12 cellular contexts compared by ENCODE assay signal in the genomic region with DNA sequence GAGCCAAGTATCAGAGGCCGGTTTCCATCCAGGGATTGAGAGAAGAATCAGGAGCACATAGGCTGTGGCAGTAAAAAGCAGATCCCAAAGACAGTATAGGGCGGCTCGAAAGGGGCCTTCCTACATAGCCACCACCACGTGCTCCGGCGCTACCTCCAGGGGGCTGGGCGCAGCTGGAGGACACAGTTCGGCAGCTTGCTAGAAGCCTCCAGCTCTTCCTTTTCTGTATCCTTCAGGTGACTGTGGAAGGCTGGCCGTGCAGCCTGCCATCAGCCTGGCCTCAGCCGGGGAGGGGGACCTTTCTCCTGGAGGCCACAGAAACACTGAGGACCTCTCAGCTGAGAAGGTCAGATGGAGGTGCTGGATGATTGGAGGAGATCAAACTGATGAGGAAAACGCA.
"Had no signal": no experiment of that assay in that cellular context is flagged by ENCODE, and none has a peak within 500 bp of the region (broad histone marks: within the 10 kb centered on the region; RNA-seq: fewer than 3 reads in every experiment).

No MANE protein-coding gene starts in this region.

- FAIRE-seq: endometrium, islet of Langerhans, small intestine had no signal

- H3K27ac ChIP-seq: vagina had no signal

- H3K36me3 ChIP-seq: esophagus muscularis mucosa, tibial nerve, vagina had no signal

- H3K4me3 Mint-ChIP-seq: activated naive CD8-positive, alpha-beta T cell; activated T-cell treated with anti-CD3 and anti-CD28 coated beads, Interleukin-2, amount 50 U/mL, for 4 hours had no signal

- H3K36me3 Mint-ChIP-seq: activated naive CD8-positive, alpha-beta T cell had no signal

- H3K27me3 ChIP-seq: esophagus muscularis mucosa, vagina had no signal

- H3K9me3 ChIP-seq: esophagus muscularis mucosa, tibial nerve, vagina had no signal

- H3K4me3 ChIP-seq: esophagus muscularis mucosa, tibial nerve, vagina had no signal

- H3K27ac Mint-ChIP-seq: activated naive CD8-positive, alpha-beta T cell; nephron progenitor cell had no signal

- DNase-seq: activated CD4-positive, alpha-beta T cell treated with anti-CD3 and anti-CD28 coated beads, Interleukin-2, amount 50 U/mL, for 4 hours; activated effector memory CD4-positive, alpha-beta T cell treated with anti-CD3 and anti-CD28 coated beads, Interleukin-2, amount 50 U/mL, for 16 hours; activated T-cell treated with anti-CD3 and anti-CD28 coated beads, Interleukin-2, amount 50 U/mL, for 4 hours; nephron progenitor cell; small intestine had no signal

- H3K9me3 Mint-ChIP-seq: activated T-cell treated with anti-CD3 and anti-CD28 coated beads, Interleukin-2, amount 50 U/mL, for 4 hours had no signal

- ATAC-seq: activated CD4-positive, CD25-positive, alpha-beta regulatory T cell treated with anti-CD3 and anti-CD28 coated beads, Interleukin-2, amount 50 U/mL, for 24 hours; activated T-cell treated with anti-CD3 and anti-CD28 coated beads, Interleukin-2, amount 50 U/mL, for 4 hours had no signal
